Comparison of ENCODE assay signal across 16 cellular contexts in the genomic region with DNA sequence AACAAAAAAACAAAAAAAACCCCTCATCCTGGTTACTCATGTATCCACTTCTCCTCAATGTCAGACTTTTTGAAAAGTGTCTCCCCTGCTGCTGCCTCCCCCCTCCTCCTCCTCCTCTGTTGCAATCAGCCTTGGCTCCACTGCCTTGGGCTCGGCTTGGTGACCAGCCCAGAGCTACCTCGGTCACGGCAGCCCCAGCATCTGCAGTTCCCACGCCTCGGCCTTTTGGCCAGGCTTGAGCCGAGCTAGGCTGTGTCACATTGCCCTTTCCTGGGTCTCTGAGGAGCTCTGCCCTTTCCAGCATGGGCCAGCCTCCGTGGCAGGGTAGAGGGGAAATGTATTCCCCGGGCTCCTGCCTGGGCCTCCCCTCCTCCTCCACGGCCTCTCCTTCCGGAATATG. TPM values are rescaled to one million over a fixed set of nuclear protein-coding genes. Genes with fewer than 3 reads are reported as not detected.
DNase-seq lines count a peak whose midpoint lies in the region; ATAC-seq and TF ChIP-seq lines count a peak whose summit lies in the region.
"Had no signal": no experiment of that assay in that cellular context is flagged by ENCODE, and none has a peak within 500 bp of the region (broad histone marks: within the 10 kb centered on the region; RNA-seq: fewer than 3 reads in every experiment).

No MANE protein-coding gene starts in this region.

- H3K36me3 ChIP-seq in thyroid gland = no peaks in the 10 kb centered on the region
- H3K36me3 ChIP-seq in BE2C = no peaks in the 10 kb centered on the region
- H3K36me3 ChIP-seq: cardiac muscle cell had no signal

- peak; percentile 50 for DNase-seq in MV-4-11 (lab: John Stamatoyannopoulos, UW)
- DNase-seq in fibroblast of peridontal ligament (ENCODE audit: extremely low read depth) = peak; percentile 39
- peak; percentile 23 for DNase-seq in midbrain (lab: John Stamatoyannopoulos, UW)
- DNase-seq in thyroid gland = peak; percentile 10 to 19
- DNase-seq in activated gamma-delta T cell (lab: John Stamatoyannopoulos, UW) = no peak
- DNase-seq in activated naive CD4-positive, alpha-beta T cell (lab: John Stamatoyannopoulos, UW) = no peak
- DNase-seq in BE2C = no peak
- DNase-seq: activated CD4-positive, alpha-beta T cell treated with anti-CD3 and anti-CD28 coated beads, Interleukin-2, amount 50 U/mL, for 48 hours; activated effector memory CD4-positive, alpha-beta T cell treated with Interleukin-2 at 50 U/mL for 16 hours; CD4-positive, alpha-beta memory T cell; NCI-H187 treated with DMSO at 0.1 percent for 48 hours; NCI-H748 treated with DMSO at 0.1 percent for 48 hours; T-helper 9 cell had no signal

- H3K27ac ChIP-seq in thyroid gland = no peak overlapping the region
- H3K27ac ChIP-seq: cardiac muscle cell had no signal

- H3K4me1 ChIP-seq in thyroid gland (peaks cover 3 to 13% of the 10 kb centered on the region in 2 donors), BE2C (no peaks in the 10 kb centered on the region)

- H3K27me3 ChIP-seq in thyroid gland (no peaks in the 10 kb centered on the region), BE2C (no peaks in the 10 kb centered on the region)

- 73 to 79% methylated on average over 10 of the region's 10 CpGs for WGBS in thyroid gland, 2 donors

- TF ChIP-seq POLR2A in thyroid gland (IDR thresholded peaks at IDR 0.05) = no peak

- intact Hi-C loops in thyroid gland (cut with DNase I) = no loop called here

- TF ChIP-seq CTCF in thyroid gland (IDR thresholded peaks at IDR 0.05) = no peak
- TF ChIP-seq CTCF in BE2C (IDR thresholded peaks at IDR 0.05; ENCODE audit: low read depth, low read length) = no peak

- no peaks in the 10 kb centered on the region for H3K9me3 ChIP-seq in thyroid gland
- H3K9me3 ChIP-seq in BE2C = no peaks in the 10 kb centered on the region

- ATAC-seq in HG02870 (IDR thresholded peaks at IDR 0.05; ENCODE audit: unreplicated experiment) = no peak

- no peak overlapping the region for H3K4me3 ChIP-seq in thyroid gland (replicated peaks in 1 of 3)
- no peak overlapping the region for H3K4me3 ChIP-seq in BE2C (ENCODE audit: low read depth, low read length)
- H3K4me3 ChIP-seq: cardiac muscle cell had no signal

RNA-seq across cellular contexts. Expression of gene INHBB, which starts 22.7 kb away (rescaled TPM):
- total RNA-seq in thyroid gland = 10 to 100 TPM; 12.3 to 27.5 (median 23.6) TPM
- polyA plus RNA-seq in BE2C (2012; ENCODE audit: insufficient read depth, insufficient read length, low read depth) = not detected
- total RNA-seq: cardiac muscle cell; CD4-positive, alpha-beta memory T cell had no signal
- polyA plus RNA-seq: cardiac muscle cell; CD4-positive, alpha-beta memory T cell; IgD-negative memory B cell had no signal

Comparison
In these comparisons a context has a peak if more than half of its experiments do, and no peak if none do; other contexts are left out.
1. DNase-seq: peak in MV-4-11 (single experiment), fibroblast of peridontal ligament (single experiment), midbrain (single experiment) and thyroid gland (2 of 2); none in activated gamma-delta T cell (single experiment), activated naive CD4-positive, alpha-beta T cell (0 of 4) and BE2C (single experiment).